ENCODE assay signal across 5 cellular contexts in genomic region chr1:104624538-104624937, GRCh38.
"Had no signal": no experiment of that assay in that cellular context is flagged by ENCODE, and none has a peak within 500 bp of the region (broad histone marks: within the 10 kb centered on the region; RNA-seq: fewer than 3 reads in every experiment).

No MANE protein-coding gene starts in this region.

- H3K4me2 ChIP-seq: KMS-11 had no signal

- H3K9ac ChIP-seq: KMS-11 had no signal

- FAIRE-seq: HTR-8/SVneo had no signal

- H3K27ac ChIP-seq: HL-60, KMS-11 had no signal

- DNase-seq: KBM-7, KG1 had no signal
